ENCODE assay signal across 9 cellular contexts in genomic region chr2:201452856-201453643, GRCh38. TPM values are rescaled to one million over a fixed set of nuclear protein-coding genes. Genes with fewer than 3 reads are reported as not detected.
DNase-seq lines count a peak whose midpoint lies in the region; ATAC-seq and TF ChIP-seq lines count a peak whose summit lies in the region.
"Had no signal": no experiment of that assay in that cellular context is flagged by ENCODE, and none has a peak within 500 bp of the region (broad histone marks: within the 10 kb centered on the region; RNA-seq: fewer than 3 reads in every experiment).

No MANE protein-coding gene starts in this region.

- H3K9me3 Mint-ChIP-seq in T-helper 1 cell treated with Interleukin-12 subunit alpha and Interleukin-12 subunit beta and Interleukin-4 antibody, amounts not matched to agents 30 μg/mL and 1 μg/mL, for 36 hours, result no peaks in the 10 kb centered on the region
- H3K9me3 Mint-ChIP-seq in activated CD8-positive, alpha-beta T cell treated with anti-CD3 and anti-CD28 coated beads, Interleukin-2, amount 10 ng/mL, durations not matched to agents 7 days and 5 days (ENCODE audit: insufficient read depth), result no peaks in the 10 kb centered on the region
- no peaks in the 10 kb centered on the region for H3K9me3 Mint-ChIP-seq in stimulated activated effector memory CD8-positive, alpha-beta T cell treated with anti-CD3 and anti-CD28 coated beads, Interleukin-12 subunit alpha, Interleukin-12 subunit beta, amount 100 ng/mL, for 72 hours
- H3K9me3 Mint-ChIP-seq: dendritic cell treated with granulocyte-macrophage colony-stimulating factor and Interleukin-4, amounts not matched to agents 40 ng/mL and 50 ng/mL, for 4 days had no signal

- peaks cover 9% of the 10 kb centered on the region for H3K36me3 Mint-ChIP-seq in T-helper 1 cell treated with Interleukin-12 subunit alpha and Interleukin-12 subunit beta and Interleukin-4 antibody, amounts not matched to agents 30 μg/mL and 1 μg/mL, for 36 hours (ENCODE audit: low read depth)
- peaks cover 20% of the 10 kb centered on the region for H3K36me3 Mint-ChIP-seq in activated CD8-positive, alpha-beta T cell treated with anti-CD3 and anti-CD28 coated beads, Interleukin-2, amount 10 ng/mL, durations not matched to agents 7 days and 5 days (ENCODE audit: low read depth)
- H3K36me3 Mint-ChIP-seq in stimulated activated effector memory CD8-positive, alpha-beta T cell treated with anti-CD3 and anti-CD28 coated beads, Interleukin-12 subunit alpha, Interleukin-12 subunit beta, amount 100 ng/mL, for 72 hours, result peaks cover 12% of the 10 kb centered on the region

- no peak for TF ChIP-seq CTCF in BE2C (IDR thresholded peaks at IDR 0.05; ENCODE audit: low read depth, low read length)

- CTCF ChIA-PET in activated CD8-positive, alpha-beta T cell treated with anti-CD3 and anti-CD28 coated beads, Interleukin-2, amount 10 ng/mL, durations not matched to agents 7 days and 5 days (lab: Charles Lee), result interaction anchor here (0.8 to 2.7 kb wide), 11 partner anchors 8 to 274 kb away, joined by 3 to 15 read pairs (median 4); no protein-coding TSS in a partner anchor

- H3K36me3 ChIP-seq in BE2C, result no peaks in the 10 kb centered on the region

- peaks cover 3% of the 10 kb centered on the region; the same call in 1 of the 2 replicates for H3K4me1 ChIP-seq in BE2C

- H3K27ac Mint-ChIP-seq in T-helper 1 cell treated with Interleukin-12 subunit alpha and Interleukin-12 subunit beta and Interleukin-4 antibody, amounts not matched to agents 30 μg/mL and 1 μg/mL, for 36 hours, result no peak overlapping the region
- no peak overlapping the region for H3K27ac Mint-ChIP-seq in activated CD8-positive, alpha-beta T cell treated with anti-CD3 and anti-CD28 coated beads, Interleukin-2, amount 10 ng/mL, durations not matched to agents 7 days and 5 days
- no peak overlapping the region for H3K27ac Mint-ChIP-seq in stimulated activated effector memory CD8-positive, alpha-beta T cell treated with anti-CD3 and anti-CD28 coated beads, Interleukin-12 subunit alpha, Interleukin-12 subunit beta, amount 100 ng/mL, for 72 hours

- peaks cover 31% of the 10 kb centered on the region for H3K4me1 Mint-ChIP-seq in T-helper 1 cell treated with Interleukin-12 subunit alpha and Interleukin-12 subunit beta and Interleukin-4 antibody, amounts not matched to agents 30 μg/mL and 1 μg/mL, for 36 hours (ENCODE audit: low read depth)
- H3K4me1 Mint-ChIP-seq in activated CD8-positive, alpha-beta T cell treated with anti-CD3 and anti-CD28 coated beads, Interleukin-2, amount 10 ng/mL, durations not matched to agents 7 days and 5 days (ENCODE audit: low read depth), result peaks cover 47% of the 10 kb centered on the region
- H3K4me1 Mint-ChIP-seq in stimulated activated effector memory CD8-positive, alpha-beta T cell treated with anti-CD3 and anti-CD28 coated beads, Interleukin-12 subunit alpha, Interleukin-12 subunit beta, amount 100 ng/mL, for 72 hours, result peaks cover 17% of the 10 kb centered on the region

- H3K4me3 ChIP-seq in iPS-18c (ENCODE audit: insufficient read depth, low read depth, low read length) (peak overlapping the region; percentile 80), BE2C (ENCODE audit: low read depth, low read length) (no peak overlapping the region)

- ATAC-seq in activated CD8-positive, alpha-beta T cell treated with anti-CD3 and anti-CD28 coated beads, Interleukin-2, amount 10 ng/mL, durations not matched to agents 7 days and 5 days, result no peak
- ATAC-seq in stimulated activated effector memory CD8-positive, alpha-beta T cell treated with anti-CD3 and anti-CD28 coated beads, Interleukin-12 subunit alpha, Interleukin-12 subunit beta, amount 100 ng/mL, for 72 hours, result no peak

- peaks cover 20% of the 10 kb centered on the region for H3K27me3 Mint-ChIP-seq in T-helper 1 cell treated with Interleukin-12 subunit alpha and Interleukin-12 subunit beta and Interleukin-4 antibody, amounts not matched to agents 30 μg/mL and 1 μg/mL, for 36 hours (ENCODE audit: low read depth)
- no peaks in the 10 kb centered on the region for H3K27me3 Mint-ChIP-seq in activated CD8-positive, alpha-beta T cell treated with anti-CD3 and anti-CD28 coated beads, Interleukin-2, amount 10 ng/mL, durations not matched to agents 7 days and 5 days (ENCODE audit: low read depth)
- H3K27me3 Mint-ChIP-seq: dendritic cell treated with granulocyte-macrophage colony-stimulating factor and Interleukin-4, amounts not matched to agents 40 ng/mL and 50 ng/mL, for 4 days had no signal

- H3K9me3 ChIP-seq in iPS-18c (ENCODE audit: control insufficient read depth, insufficient read depth, low read length), result no peaks in the 10 kb centered on the region
- H3K9me3 ChIP-seq in BE2C, result no peaks in the 10 kb centered on the region

- H3K4me3 Mint-ChIP-seq in T-helper 1 cell treated with Interleukin-12 subunit alpha and Interleukin-12 subunit beta and Interleukin-4 antibody, amounts not matched to agents 30 μg/mL and 1 μg/mL, for 36 hours, result peak overlapping the region; percentile 87
- peak overlapping the region; percentile 98 for H3K4me3 Mint-ChIP-seq in activated CD8-positive, alpha-beta T cell treated with anti-CD3 and anti-CD28 coated beads, Interleukin-2, amount 10 ng/mL, durations not matched to agents 7 days and 5 days
- peak overlapping the region; percentile 96 for H3K4me3 Mint-ChIP-seq in stimulated activated effector memory CD8-positive, alpha-beta T cell treated with anti-CD3 and anti-CD28 coated beads, Interleukin-12 subunit alpha, Interleukin-12 subunit beta, amount 100 ng/mL, for 72 hours

- DNase-seq in T-helper 1 cell (no peak), BE2C (no peak), NCI-H1092 (lab: John Stamatoyannopoulos, UW) (no peak), SW480 (ENCODE audit: low spot score) (no peak)
- DNase-seq in activated CD8-positive, alpha-beta T cell treated with anti-CD3 and anti-CD28 coated beads, Interleukin-2, amount 10 ng/mL, durations not matched to agents 7 days and 5 days, result no peak
- no peak for DNase-seq in stimulated activated effector memory CD8-positive, alpha-beta T cell treated with anti-CD3 and anti-CD28 coated beads, Interleukin-12 subunit alpha, Interleukin-12 subunit beta, amount 100 ng/mL, for 72 hours (ENCODE audit: low spot score in 2 of 2)

- POLR2A ChIA-PET in activated CD8-positive, alpha-beta T cell treated with anti-CD3 and anti-CD28 coated beads, Interleukin-2, amount 10 ng/mL, durations not matched to agents 7 days and 5 days (lab: Charles Lee), result interaction anchor here (2.2 to 3.3 kb wide), 3 partner anchors 48 to 192 kb away, joined by 11 to 20 read pairs (median 12); partner anchors contain the start of genes CASP8 and TMEM237

- H3K27me3 ChIP-seq in BE2C, result no peaks in the 10 kb centered on the region

RNA-seq across cellular contexts. Expression of gene STRADB, which starts 1.5 kb away (rescaled TPM):
- 10 to 100 TPM; 26.8 to 30.3 TPM for total RNA-seq in activated CD8-positive, alpha-beta T cell treated with anti-CD3 and anti-CD28 coated beads, Interleukin-2, amount 10 ng/mL, durations not matched to agents 7 days and 5 days
- polyA plus RNA-seq in BE2C (2012; ENCODE audit: insufficient read depth, insufficient read length, low read depth), result 7.4 TPM

RNA-seq across cellular contexts. Expression of gene TRAK2, which starts 1.8 kb away (rescaled TPM):
- 10 to 100 TPM; 51.3 to 53.0 TPM for total RNA-seq in activated CD8-positive, alpha-beta T cell treated with anti-CD3 and anti-CD28 coated beads, Interleukin-2, amount 10 ng/mL, durations not matched to agents 7 days and 5 days
- 16.0 TPM for polyA plus RNA-seq in BE2C (2012; ENCODE audit: insufficient read depth, insufficient read length, low read depth)
